31 cellular contexts compared by ENCODE assay signal in genomic region chr22:19565382-19565902, GRCh38. TPM values are rescaled to one million over a fixed set of nuclear protein-coding genes. Genes with fewer than 3 reads are reported as not detected.
"Had no signal": no experiment of that assay in that cellular context is flagged by ENCODE, and none has a peak within 500 bp of the region (broad histone marks: within the 10 kb centered on the region; RNA-seq: fewer than 3 reads in every experiment).

No MANE protein-coding gene starts in this region.

- H3K4me3 ChIP-seq: gastroesophageal sphincter, heart left ventricle, left ventricle myocardium inferior, lower lobe of right lung, mucosa of descending colon, prostate gland, right atrium auricular region, stomach, tibial artery had no signal

- FAIRE-seq: endometrium, islet of Langerhans had no signal

- H2AFZ ChIP-seq: parathyroid adenoma had no signal

- H3K27ac Mint-ChIP-seq: effector memory CD8-positive, alpha-beta T cell; memory B cell; mesothelial cell of epicardium; naive B cell; natural killer cell treated with Interleukin-12 subunit alpha and Interleukin-12 subunit beta and Interleukin-15 and Interleukin-18, amount 100 ng/mL, for 72 hours; stimulated activated effector memory CD8-positive, alpha-beta T cell treated with anti-CD3 and anti-CD28 coated beads, Interleukin-12 subunit alpha, Interleukin-12 subunit beta, amount 100 ng/mL, for 72 hours; type B pancreatic cell had no signal

- DNase-seq: cerebellar nuclear complex; cortex of kidney; effector memory CD8-positive, alpha-beta T cell; heart left ventricle; hippocampal formation; left colon; left ventricle myocardium inferior; lower lobe of right lung; mucosa of descending colon; naive B cell; stimulated activated CD4-positive, alpha-beta T cell treated with anti-CD3 and anti-CD28 coated beads, Interleukin-2, amount 100 ng/mL, for 24 hours; stimulated activated CD4-positive, alpha-beta T cell treated with anti-CD3 and anti-CD28 coated beads, Interleukin-4, amount 100 ng/mL, for 24 hours; stimulated activated naive CD4-positive, alpha-beta T cell treated with Interleukin-2 at 50 U/mL for 16 hours; stomach; substantia nigra; testis had no signal

- H3K27me3 Mint-ChIP-seq: natural killer cell treated with Interleukin-12 subunit alpha and Interleukin-12 subunit beta and Interleukin-15 and Interleukin-18, amount 100 ng/mL, for 72 hours had no signal

- H3K36me3 ChIP-seq: gastroesophageal sphincter, heart left ventricle, left ventricle myocardium inferior, lower lobe of right lung, prostate gland, right atrium auricular region, stomach, tibial artery had no signal

- H3K9me3 ChIP-seq: gastroesophageal sphincter, lower lobe of right lung, mucosa of descending colon, prostate gland, right atrium auricular region, testis, tibial artery had no signal

- H3K27ac ChIP-seq: lower lobe of right lung, parathyroid adenoma, prostate gland, right atrium auricular region, testis, tibial artery had no signal

- H3K4me1 Mint-ChIP-seq: memory B cell; mesothelial cell of epicardium; naive B cell; neural crest cell; stimulated activated effector memory CD8-positive, alpha-beta T cell treated with anti-CD3 and anti-CD28 coated beads, Interleukin-12 subunit alpha, Interleukin-12 subunit beta, amount 100 ng/mL, for 72 hours had no signal

- H3K36me3 Mint-ChIP-seq: memory B cell; mesothelial cell of epicardium; naive B cell; natural killer cell treated with Interleukin-12 subunit alpha and Interleukin-12 subunit beta and Interleukin-15 and Interleukin-18, amount 100 ng/mL, for 72 hours; stimulated activated effector memory CD8-positive, alpha-beta T cell treated with anti-CD3 and anti-CD28 coated beads, Interleukin-12 subunit alpha, Interleukin-12 subunit beta, amount 100 ng/mL, for 72 hours; type B pancreatic cell had no signal

- H3K9ac ChIP-seq: parathyroid adenoma had no signal

- ATAC-seq: effector memory CD8-positive, alpha-beta T cell; left colon; lower lobe of right lung; mucosa of descending colon; natural killer cell treated with Interleukin-12 subunit alpha and Interleukin-12 subunit beta and Interleukin-15 and Interleukin-18, amount 100 ng/mL, for 72 hours; sciatic nerve; stimulated activated effector memory CD8-positive, alpha-beta T cell treated with anti-CD3 and anti-CD28 coated beads, Interleukin-12 subunit alpha, Interleukin-12 subunit beta, amount 100 ng/mL, for 72 hours had no signal

- H3K9me3 Mint-ChIP-seq: effector memory CD8-positive, alpha-beta T cell; natural killer cell treated with Interleukin-12 subunit alpha and Interleukin-12 subunit beta and Interleukin-15 and Interleukin-18, amount 100 ng/mL, for 72 hours; stimulated activated effector memory CD8-positive, alpha-beta T cell treated with anti-CD3 and anti-CD28 coated beads, Interleukin-12 subunit alpha, Interleukin-12 subunit beta, amount 100 ng/mL, for 72 hours; type B pancreatic cell had no signal

- H3K4me1 ChIP-seq: gastroesophageal sphincter, parathyroid adenoma, prostate gland, stomach, testis, tibial artery had no signal

- H3K4me3 Mint-ChIP-seq: effector memory CD8-positive, alpha-beta T cell; memory B cell; mesothelial cell of epicardium; naive B cell; natural killer cell treated with Interleukin-12 subunit alpha and Interleukin-12 subunit beta and Interleukin-15 and Interleukin-18, amount 100 ng/mL, for 72 hours; neural crest cell; stimulated activated effector memory CD8-positive, alpha-beta T cell treated with anti-CD3 and anti-CD28 coated beads, Interleukin-12 subunit alpha, Interleukin-12 subunit beta, amount 100 ng/mL, for 72 hours; type B pancreatic cell had no signal

- H3K79me2 ChIP-seq: parathyroid adenoma had no signal

- H3K27me3 ChIP-seq: heart left ventricle, right atrium auricular region, testis had no signal

RNA-seq across cellular contexts. Expression of gene CLDN5, which starts 41.2 kb away (rescaled TPM):
- total RNA-seq: mesothelial cell of epicardium; natural killer cell treated with Interleukin-12 subunit alpha and Interleukin-12 subunit beta and Interleukin-15 and Interleukin-18, amount 100 ng/mL, for 72 hours; osteoblast had no signal
